In the genomic region with DNA sequence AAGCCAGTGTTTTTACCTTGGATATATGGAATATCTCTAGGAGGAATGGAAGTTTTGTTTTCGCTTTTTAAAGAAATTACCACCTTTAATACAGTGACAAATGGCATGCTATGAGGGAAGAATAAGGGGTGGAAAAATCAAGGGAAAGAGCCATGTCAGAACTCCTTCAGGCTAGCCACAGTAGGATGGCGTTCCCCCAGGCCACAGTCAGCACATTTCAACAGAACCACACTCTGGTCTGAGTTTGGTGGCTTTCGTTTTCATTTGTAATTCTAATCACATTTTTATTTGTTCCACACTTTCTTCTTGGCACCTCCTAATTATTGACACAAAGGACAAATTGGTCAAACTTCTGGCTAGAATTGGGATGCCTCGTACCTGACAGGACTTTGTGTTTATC, we compare ENCODE assay signal across 20 cellular contexts.
"Had no signal": no experiment of that assay in that cellular context is flagged by ENCODE, and none has a peak within 500 bp of the region (broad histone marks: within the 10 kb centered on the region; RNA-seq: fewer than 3 reads in every experiment).

No MANE protein-coding gene starts in this region.

- DNase-seq: activated CD4-positive, alpha-beta memory T cell treated with anti-CD3 and anti-CD28 coated beads, Interleukin-2, amount 10 ng/mL, durations not matched to agents 7 days and 5 days; activated CD4-positive, alpha-beta T cell treated with anti-CD3 and anti-CD28 coated beads, Interleukin-2, amount 10 ng/mL, durations not matched to agents 7 days and 5 days; activated CD4-positive, CD25-positive, alpha-beta regulatory T cell; activated gamma-delta T cell; activated naive CD4-positive, alpha-beta T cell treated with anti-CD3 and anti-CD28 coated beads for 36 hours; activated T-cell treated with anti-CD3 and anti-CD28 coated beads for 4 hours; activated T-cell treated with anti-CD3 and anti-CD28 coated beads, Interleukin-2, amount 50 U/mL, for 48 hours; central memory CD4-positive, alpha-beta T cell; Kasumi-1; KBM-7; NCI-H1092; NCI-H1417; NCI-H1930; NCI-H2107; NCI-H2171 treated with DMSO at 0.1 percent for 48 hours; NCI-H526; NK-92 treated with Interleukin-12 subunit alpha and Interleukin-12 subunit beta, amount 100 ng/mL, for 24 hours; PC-9; T-cell had no signal

- H3K4me3 ChIP-seq: PC-9, SK-N-MC had no signal
